8 cellular contexts compared by ENCODE assay signal in genomic region chr17:75776399-75777242, GRCh38. TPM values are rescaled to one million over a fixed set of nuclear protein-coding genes. Genes with fewer than 3 reads are reported as not detected.
A peak's percentile ranks its signal among the peaks of the same experiment; 100 is the strongest.
DNase-seq lines count a peak whose midpoint lies in the region; ATAC-seq, FAIRE-seq and TF ChIP-seq lines count a peak whose summit lies in the region.

No MANE protein-coding gene starts in this region.

- peak overlapping the region; percentile 92 for H3K27ac ChIP-seq in RWPE2 (ENCODE audit: poor library complexity, severe bottlenecking)
- H3K27ac ChIP-seq in neural cell (ENCODE audit: low read length): no peak overlapping the region

- peaks cover 57% of the 10 kb centered on the region for H3K36me3 Mint-ChIP-seq in dendritic cell treated with granulocyte-macrophage colony-stimulating factor and Interleukin-4, amounts not matched to agents 40 ng/mL and 50 ng/mL, for 4 days (ENCODE audit: low read depth)

- no peak for FAIRE-seq in urothelium cell line (lab: Jason Lieb, UNC)

- peak overlapping the region; percentile 86 for H3K4me2 ChIP-seq in neural cell (ENCODE audit: low read length)

- H3K27me3 Mint-ChIP-seq in dendritic cell treated with granulocyte-macrophage colony-stimulating factor and Interleukin-4, amounts not matched to agents 40 ng/mL and 50 ng/mL, for 4 days: no peaks in the 10 kb centered on the region

- peaks cover 50% of the 10 kb centered on the region for H3K79me2 ChIP-seq in neural cell (replicated peaks; ENCODE audit: insufficient read depth, low read length)

- no peak for ATAC-seq in RWPE2 (ENCODE audit: low read depth)
- ATAC-seq in GM18517 (IDR thresholded peaks at IDR 0.05; ENCODE audit: unreplicated experiment): no peak

- TF ChIP-seq CTCF in GM20000 (IDR thresholded peaks at IDR 0.05; ENCODE audit: extremely low read depth, missing control alignments) (no peak), RWPE2 (IDR thresholded peaks at IDR 0.05; ENCODE audit: poor library complexity, severe bottlenecking) (no peak), neural cell (IDR thresholded peaks at IDR 0.05; ENCODE audit: poor library complexity, severe bottlenecking) (no peak)

- peaks cover 20% of the 10 kb centered on the region for H3K4me1 Mint-ChIP-seq in dendritic cell treated with granulocyte-macrophage colony-stimulating factor and Interleukin-4, amounts not matched to agents 40 ng/mL and 50 ng/mL, for 4 days (ENCODE audit: low read depth)

- peak overlapping the region; percentile 98 for H3K9ac ChIP-seq in neural cell (ENCODE audit: low read length)

- H3K4me3 ChIP-seq in RWPE2 (ENCODE audit: severe bottlenecking) (peak overlapping the region; percentile 0), neural cell (ENCODE audit: low read length) (peak overlapping the region; percentile 96)

- peak overlapping the region; percentile 67 for H3K4me3 Mint-ChIP-seq in dendritic cell treated with granulocyte-macrophage colony-stimulating factor and Interleukin-4, amounts not matched to agents 40 ng/mL and 50 ng/mL, for 4 days

- no peaks in the 10 kb centered on the region for H3K9me2 ChIP-seq in neural cell (ENCODE audit: insufficient read depth, low read length)

- H3K36me3 ChIP-seq in RWPE2 (ENCODE audit: low read depth): peaks cover 35% of the 10 kb centered on the region
- peaks cover 8% of the 10 kb centered on the region for H3K36me3 ChIP-seq in neural cell (ENCODE audit: insufficient read depth, low read length)

- H3F3A ChIP-seq in neural cell (ENCODE audit: insufficient read depth, low read length, poor library complexity, severe bottlenecking): peaks cover 8% of the 10 kb centered on the region

- DNase-seq in GM20000 (ENCODE audit: low spot score) (peak; percentile 10), RWPE2 (ENCODE audit: low spot score) (no peak), urothelium cell line (ENCODE audit: low spot score) (no peak), GM03348 (ENCODE audit: low spot score) (no peak), NCI-H345 (lab: John Stamatoyannopoulos, UW) (no peak)

- no peak for TF ChIP-seq EP300 in neural cell (conservative IDR thresholded peaks at IDR 0.05; ENCODE audit: poor library complexity, severe bottlenecking)

- TF ChIP-seq RAD21 in neural cell (conservative IDR thresholded peaks at IDR 0.05): no peak

- H3K27me3 ChIP-seq in RWPE2 (ENCODE audit: insufficient read depth, poor library complexity, severe bottlenecking): no peaks in the 10 kb centered on the region
- no peaks in the 10 kb centered on the region for H3K27me3 ChIP-seq in neural cell (ENCODE audit: insufficient read depth, low read depth, low read length)

- intact Hi-C loops in dendritic cell treated with granulocyte-macrophage colony-stimulating factor and Interleukin-4, amounts not matched to agents 40 ng/mL and 50 ng/mL, for 4 days (cut with micrococcal nuclease): no loop called here

- peaks cover 50% of the 10 kb centered on the region for H4K20me1 ChIP-seq in neural cell (ENCODE audit: insufficient read depth)

- peaks cover 24% of the 10 kb centered on the region for H3K4me1 ChIP-seq in RWPE2 (ENCODE audit: insufficient read depth, poor library complexity, severe bottlenecking)

- H3K27ac Mint-ChIP-seq in dendritic cell treated with granulocyte-macrophage colony-stimulating factor and Interleukin-4, amounts not matched to agents 40 ng/mL and 50 ng/mL, for 4 days: peak overlapping the region; percentile 68

- H3K9me3 Mint-ChIP-seq in dendritic cell treated with granulocyte-macrophage colony-stimulating factor and Interleukin-4, amounts not matched to agents 40 ng/mL and 50 ng/mL, for 4 days: no peaks in the 10 kb centered on the region

- no peaks in the 10 kb centered on the region for H3K9me3 ChIP-seq in RWPE2 (ENCODE audit: severe bottlenecking)
- H3K9me3 ChIP-seq in neural cell (ENCODE audit: low read length): no peaks in the 10 kb centered on the region

- H2AFZ ChIP-seq in neural cell (ENCODE audit: low read depth, low read length): no peak overlapping the region

TF ChIP-seq in neural cell, 6 proteins besides CTCF, POLR2A, EP300 and RAD21:
- TF ChIP-seq REST (IDR thresholded peaks at IDR 0.05; ENCODE audit: borderline replicate concordance): no peak
- peak; percentile 7 for TF ChIP-seq POLR2AphosphoS5 (IDR thresholded peaks at IDR 0.05)

RNA-seq across cellular contexts. Expression of gene UNK, which starts 8.0 kb away (rescaled TPM):
- 28.1 and 29.9 TPM in 2 replicates for polyA plus RNA-seq in neural cell
- 34.3 and 41.7 TPM in 2 replicates for polyA minus RNA-seq in neural cell

RNA-seq across cellular contexts. Expression of gene GALK1, which starts 11.6 kb away (rescaled TPM):
- 4.8 TPM in 2 replicates for polyA plus RNA-seq in neural cell
- 2.7 and 3.2 TPM in 2 replicates for polyA minus RNA-seq in neural cell

RNA-seq across cellular contexts. Expression of gene ITGB4, which starts 55.4 kb away (rescaled TPM):
- not detected in 2 replicates for polyA plus RNA-seq in neural cell
- polyA minus RNA-seq in neural cell: not detected in 2 replicates
